In genomic region chr3:141402476-141403171, GRCh38 we compare ENCODE assay signal across 8 cellular contexts. TPM values are rescaled to one million over a fixed set of nuclear protein-coding genes. Genes with fewer than 3 reads are reported as not detected.
DNase-seq lines count a peak whose midpoint lies in the region; ATAC-seq, FAIRE-seq and TF ChIP-seq lines count a peak whose summit lies in the region.

No MANE protein-coding gene starts in this region.

- no CpG with 5 or more reads among the region's 58 CpGs for whole genome bisulfite sequencing in neuronal stem cell (ENCODE audit: extremely low coverage in 2 of 2, insufficient read length in 2 of 2, insufficient replicate concordance in 1 of 2), 2 donors

- H3K36me3 ChIP-seq in OCI-LY7 (ENCODE audit: insufficient read depth, low read length) (no peaks in the 10 kb centered on the region), neuronal stem cell (replicated peaks in 1 of 2; ENCODE audit: control insufficient read depth in 2 of 2, insufficient read depth in 2 of 2, low read length in 2 of 2) (peaks cover 2 to 29% of the 10 kb centered on the region in 2 donors)

- no peak overlapping the region for H2AK5ac ChIP-seq in neuronal stem cell (ENCODE audit: low read depth, low read length)

- intact Hi-C loops in OCI-LY7 (cut with micrococcal nuclease; ENCODE audit: unreplicated experiment): no loop called here
- intact Hi-C loops in activated naive CD4-positive, alpha-beta T cell treated with anti-CD3 and anti-CD28 coated beads for 36 hours (cut with micrococcal nuclease): loop anchor here (1.0 kb wide), 1 partner anchor 39 kb away; no protein-coding TSS in a partner anchor

- POLR2A ChIA-PET in OCI-LY7 (lab: Charles Lee): interaction anchor here (0.8 to 2.9 kb wide), 5 partner anchors 10 to 85 kb away, joined by 3 to 13 read pairs (median 3); no protein-coding TSS in a partner anchor

- DNase-seq in OCI-LY7 (ENCODE audit: low spot score) (no peak), glomerular visceral epithelial cell (ENCODE audit: extremely low spot score) (peak; percentile 11), neuronal stem cell (ENCODE audit: low spot score) (peak; percentile 55), urothelium cell line (ENCODE audit: low spot score) (peak; percentile 7)
- DNase-seq in activated naive CD4-positive, alpha-beta T cell treated with anti-CD3 and anti-CD28 coated beads for 36 hours: peak; percentile 45

- peak overlapping the region; percentile 58 for H3K4me3 ChIP-seq in OCI-LY7 (ENCODE audit: low read depth, low read length, poor library complexity, severe bottlenecking)
- peak overlapping the region; percentile 45 to 81 for H3K4me3 ChIP-seq in neuronal stem cell (ENCODE audit: low read length in 2 of 2)

- H2BK5ac ChIP-seq in neuronal stem cell (ENCODE audit: low read length): no peak overlapping the region

- H3K4me1 ChIP-seq in OCI-LY7 (ENCODE audit: insufficient read depth, low read length, poor library complexity, severe bottlenecking): no peaks in the 10 kb centered on the region
- peaks cover 0 to 8% of the 10 kb centered on the region in 2 donors for H3K4me1 ChIP-seq in neuronal stem cell (ENCODE audit: control insufficient read depth in 2 of 2, insufficient read depth in 1 of 2, low read depth in 1 of 2, low read length in 2 of 2)

- H3K18ac ChIP-seq in neuronal stem cell (ENCODE audit: low read length): peak overlapping the region; percentile 91

- CTCF ChIA-PET in OCI-LY7 (lab: Charles Lee; ENCODE audit: unreplicated experiment): no interaction called here
- CTCF ChIA-PET in activated naive CD4-positive, alpha-beta T cell treated with anti-CD3 and anti-CD28 coated beads for 36 hours (lab: Charles Lee): interaction anchor here (0.9 to 1.6 kb wide), 3 partner anchors 39 to 52 kb away, joined by 3 to 5 read pairs (median 3); no protein-coding TSS in a partner anchor

- H3K27ac ChIP-seq in 22Rv1: peak overlapping the region; percentile 70
- H3K27ac ChIP-seq in OCI-LY7 (ENCODE audit: low read depth, low read length, poor library complexity, severe bottlenecking): no peak overlapping the region
- H3K27ac ChIP-seq in neuronal stem cell (replicated peaks; ENCODE audit: low read length): no peak overlapping the region

- H3K79me2 ChIP-seq in OCI-LY7 (ENCODE audit: insufficient read depth, low read depth, low read length): no peaks in the 10 kb centered on the region

- H3K23ac ChIP-seq in neuronal stem cell (ENCODE audit: low read depth, low read length, poor library complexity): no peak overlapping the region

- peak overlapping the region; percentile 86 for H3K4me3 Mint-ChIP-seq in activated naive CD4-positive, alpha-beta T cell treated with anti-CD3 and anti-CD28 coated beads for 36 hours

- peak; percentile 46 for ATAC-seq in GM18502 (IDR thresholded peaks at IDR 0.05; ENCODE audit: poor library complexity, unreplicated experiment)
- peak; percentile 39 for ATAC-seq in HG02938 (IDR thresholded peaks at IDR 0.05; ENCODE audit: unreplicated experiment)

- H3K4me2 ChIP-seq in OCI-LY7 (ENCODE audit: low read length) (peak overlapping the region; percentile 56; the same call in 1 of the 2 replicates), neuronal stem cell (ENCODE audit: insufficient read depth, low read length, poor library complexity, severe bottlenecking) (peak overlapping the region; percentile 79)

- TF ChIP-seq CTCF in 22Rv1 (IDR thresholded peaks at IDR 0.05) (no peak), OCI-LY7 (conservative IDR thresholded peaks at IDR 0.05; ENCODE audit: low read length) (no peak)

- peaks cover 0 to 2% (median 0%) of the 10 kb centered on the region in 3 experiments for H3K27me3 ChIP-seq in neuronal stem cell (ENCODE audit: control insufficient read depth in 3 of 3, insufficient read depth in 3 of 3, low read depth in 1 of 3, low read length in 3 of 3)

- H3K79me1 ChIP-seq in neuronal stem cell (ENCODE audit: low read depth, low read length): no peaks in the 10 kb centered on the region

- H3K9me2 ChIP-seq in OCI-LY7 (ENCODE audit: insufficient read depth, low read length): no peaks in the 10 kb centered on the region

- no peaks in the 10 kb centered on the region for H3K27me3 Mint-ChIP-seq in activated naive CD4-positive, alpha-beta T cell treated with anti-CD3 and anti-CD28 coated beads for 36 hours (ENCODE audit: low read depth)

- H2AFZ ChIP-seq in OCI-LY7 (ENCODE audit: low read length) (no peak overlapping the region), neuronal stem cell (ENCODE audit: low read length) (peak overlapping the region; percentile 91)

- H3K27ac Mint-ChIP-seq in activated naive CD4-positive, alpha-beta T cell treated with anti-CD3 and anti-CD28 coated beads for 36 hours: peak overlapping the region; percentile 84

- no peak for FAIRE-seq in urothelium cell line (lab: Jason Lieb, UNC)

- H2BK15ac ChIP-seq in neuronal stem cell (ENCODE audit: low read length): peak overlapping the region; percentile 27

- no peaks in the 10 kb centered on the region for H3K9me3 Mint-ChIP-seq in activated naive CD4-positive, alpha-beta T cell treated with anti-CD3 and anti-CD28 coated beads for 36 hours

- H3K36me3 Mint-ChIP-seq in activated naive CD4-positive, alpha-beta T cell treated with anti-CD3 and anti-CD28 coated beads for 36 hours (ENCODE audit: low read depth): peaks cover 1% of the 10 kb centered on the region

- no peak overlapping the region for H3K14ac ChIP-seq in neuronal stem cell (ENCODE audit: low read length)

- BruUV-seq in OCI-LY7 (replicated peaks; lab: Mats Ljungman, UMichigan): no TSS peak

- peak overlapping the region; percentile 83 for H3K9ac ChIP-seq in neuronal stem cell (ENCODE audit: low read depth, low read length, poor library complexity)

- H3K9me3 ChIP-seq in OCI-LY7 (ENCODE audit: low read length): no peaks in the 10 kb centered on the region
- H3K9me3 ChIP-seq in neuronal stem cell (replicated peaks in 1 of 2; ENCODE audit: control insufficient read depth in 2 of 2, insufficient read depth in 1 of 2, low read depth in 1 of 2, low read length in 2 of 2): peaks cover 0 to 6% of the 10 kb centered on the region in 2 donors

- H2BK12ac ChIP-seq in neuronal stem cell (ENCODE audit: low read length): no peak overlapping the region

- H4K91ac ChIP-seq in neuronal stem cell (ENCODE audit: low read depth, low read length, poor library complexity): no peak overlapping the region

- H4K20me1 ChIP-seq in OCI-LY7 (ENCODE audit: insufficient read depth, low read length): no peaks in the 10 kb centered on the region

- no peak overlapping the region for H3K4ac ChIP-seq in neuronal stem cell (ENCODE audit: low read length)

- no peak overlapping the region for H4K8ac ChIP-seq in neuronal stem cell (ENCODE audit: low read depth, low read length)

- H3K4me1 Mint-ChIP-seq in activated naive CD4-positive, alpha-beta T cell treated with anti-CD3 and anti-CD28 coated beads for 36 hours (ENCODE audit: low read depth): peaks cover 48% of the 10 kb centered on the region

- H2BK120ac ChIP-seq in neuronal stem cell (ENCODE audit: low read depth, low read length): peak overlapping the region; percentile 4

RNA-seq across cellular contexts. Expression of gene ZBTB38, which starts 34.3 kb away (rescaled TPM):
- 7.6 and 8.4 TPM in 2 replicates for total RNA-seq in OCI-LY7 (2014; rRNA removed; shearing (Covaris generic))
- 12.4 and 16.6 TPM in 2 replicates for total RNA-seq in OCI-LY7 (2022)
- 10 to 100 TPM; 16.3 to 18.6 TPM for total RNA-seq in activated naive CD4-positive, alpha-beta T cell treated with anti-CD3 and anti-CD28 coated beads for 36 hours
- 7.1 TPM for polyA plus RNA-seq in neuronal stem cell (2013, experiment 1 of 2)
- polyA plus RNA-seq in neuronal stem cell (2013, experiment 2 of 2): 7.6 TPM
